24 cellular contexts compared by ENCODE assay signal in the genomic region with DNA sequence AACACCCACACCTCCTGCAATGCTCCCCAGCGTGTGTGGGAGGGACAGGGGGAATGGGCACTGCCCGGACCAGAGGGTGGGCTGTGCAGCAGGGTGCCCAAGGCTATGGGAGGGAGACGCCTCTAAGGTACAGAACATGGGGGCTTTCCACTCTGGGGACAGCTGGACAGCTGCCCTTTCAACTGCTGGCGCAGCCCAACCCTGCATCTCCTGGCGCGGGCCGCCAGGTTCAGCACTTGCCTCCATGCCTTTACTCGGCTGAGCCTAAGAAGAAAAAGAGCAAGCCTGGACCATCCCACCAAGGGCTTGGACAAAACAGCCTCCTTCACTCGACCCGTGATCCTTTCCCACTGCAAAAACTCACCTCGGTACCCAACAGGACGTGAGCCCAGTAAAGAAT. TPM values are rescaled to one million over a fixed set of nuclear protein-coding genes. Genes with fewer than 3 reads are reported as not detected.
"Had no signal": no experiment of that assay in that cellular context is flagged by ENCODE, and none has a peak within 500 bp of the region (broad histone marks: within the 10 kb centered on the region; RNA-seq: fewer than 3 reads in every experiment).

No MANE protein-coding gene starts in this region.

- H3K9me3 ChIP-seq: ovary, psoas muscle, right lobe of liver, sigmoid colon, stomach, thoracic aorta, thyroid gland, tibial nerve, upper lobe of left lung, vagina had no signal

- H3K27me3 ChIP-seq: neural progenitor cell, ovary, right lobe of liver, sigmoid colon, thyroid gland, tibial nerve, upper lobe of left lung, vagina had no signal

- H3K9ac ChIP-seq: neural progenitor cell, parathyroid adenoma had no signal

- H3K36me3 ChIP-seq: neural progenitor cell, ovary, right lobe of liver, sigmoid colon, thoracic aorta, thyroid gland, upper lobe of left lung, vagina had no signal

- H3K4me2 ChIP-seq: neural progenitor cell had no signal

- H3K4me3 ChIP-seq: neural progenitor cell, ovary, psoas muscle, right lobe of liver, sigmoid colon, stomach, thoracic aorta, thyroid gland, tibial nerve, upper lobe of left lung, vagina had no signal

- FAIRE-seq: small intestine, urothelium cell line had no signal

- DNase-seq: natural killer cell; occipital lobe; ovary; right cardiac atrium; right lobe of liver; sigmoid colon; small intestine; stimulated activated CD4-positive, alpha-beta T cell treated with anti-CD3 and anti-CD28 coated beads, Interleukin-15, amount 100 ng/mL, for 24 hours; stimulated activated CD4-positive, alpha-beta T cell treated with anti-CD3 and anti-CD28 coated beads, Interleukin-2, amount 100 ng/mL, for 24 hours; stimulated activated CD4-positive, alpha-beta T cell treated with anti-CD3 and anti-CD28 coated beads, Interleukin-2, amount 100 ng/mL, for 48 hours; stimulated activated CD4-positive, alpha-beta T cell treated with anti-CD3 and anti-CD28 coated beads, Interleukin-4, amount 100 ng/mL, for 24 hours; stimulated activated naive B cell treated with anti-CD40 and anti-IgM and Interleukin-4, amounts not matched to agents 10 μg/mL and 1 μg/mL and 100 μg/mL, for 72 hours; stimulated activated naive CD4-positive, alpha-beta T cell treated with Interleukin-2 at 50 U/mL for 16 hours; stomach; thyroid gland; trophoblast cell; upper lobe of left lung had no signal

- H3K27ac ChIP-seq: neural progenitor cell, ovary, parathyroid adenoma, psoas muscle, right lobe of liver, sigmoid colon, stomach, thoracic aorta, thyroid gland, tibial nerve, upper lobe of left lung, vagina had no signal

- H3K4me1 ChIP-seq: parathyroid adenoma, psoas muscle, right lobe of liver, thyroid gland, upper lobe of left lung had no signal

- H3K79me2 ChIP-seq: parathyroid adenoma had no signal

- H2AFZ ChIP-seq: neural progenitor cell, parathyroid adenoma had no signal

RNA-seq across cellular contexts. Expression of gene AK8, which starts 15.0 kb away (rescaled TPM):
- total RNA-seq: psoas muscle had no signal
